In genomic region chr19:4843647-4843965, GRCh38 we compare ENCODE assay signal across 35 cellular contexts. TPM values are rescaled to one million over a fixed set of nuclear protein-coding genes. Genes with fewer than 3 reads are reported as not detected.
"Had no signal": no experiment of that assay in that cellular context is flagged by ENCODE, and none has a peak within 500 bp of the region (broad histone marks: within the 10 kb centered on the region; RNA-seq: fewer than 3 reads in every experiment).

No MANE protein-coding gene starts in this region.

- H2AFZ ChIP-seq: hepatocyte had no signal

- H3K36me3 ChIP-seq: uterus had no signal

- H3K27ac ChIP-seq: dorsolateral prefrontal cortex, epithelial cell of prostate, foreskin keratinocyte, left lung, neutrophil, upper lobe of right lung had no signal

- H3K27me3 ChIP-seq: dorsolateral prefrontal cortex, foreskin keratinocyte, gastroesophageal sphincter, heart left ventricle, hepatocyte, left lung, neutrophil, pancreas, suprapubic skin, transverse colon, upper lobe of right lung, uterus had no signal

- H3K4me1 ChIP-seq: foreskin keratinocyte, gastroesophageal sphincter, pancreas, upper lobe of right lung, uterus had no signal

- FAIRE-seq: kidney, pancreas had no signal

- H3K79me2 ChIP-seq: hepatocyte had no signal

- H3K4me2 ChIP-seq: hepatocyte, smooth muscle cell had no signal

- H3K9me3 ChIP-seq: gastroesophageal sphincter, heart left ventricle, left lung, mucosa of descending colon, neutrophil, pancreas, suprapubic skin, transverse colon, upper lobe of right lung, uterus had no signal

- H3K4me3 ChIP-seq: dorsolateral prefrontal cortex, gastroesophageal sphincter, heart left ventricle, hepatocyte, left lung, mucosa of descending colon, pancreas, smooth muscle cell, suprapubic skin, transverse colon, upper lobe of right lung, uterus had no signal

- ATAC-seq: esophagus mucosa; foreskin keratinocyte; gastroesophageal sphincter; heart left ventricle; left lung; mucosa of descending colon; natural killer cell treated with Interleukin-12 subunit alpha and Interleukin-12 subunit beta and Interleukin-15 and Interleukin-18, amount 100 ng/mL, for 72 hours; pancreas; sciatic nerve; stimulated activated naive CD8-positive, alpha-beta T cell treated with anti-CD3 and anti-CD28 coated beads, Interleukin-15, amount 100 ng/mL, for 72 hours; upper lobe of right lung had no signal

- DNase-seq: cortex of kidney; dorsolateral prefrontal cortex; effector CD4-positive, alpha-beta T cell; foreskin keratinocyte; heart left ventricle; kidney; left lung; mesenchymal stem cell; mucosa of descending colon; naive B cell; pancreas; retina; stimulated activated CD4-positive, alpha-beta T cell treated with anti-CD3 and anti-CD28 coated beads, Interleukin-12 subunit alpha, Interleukin-12 subunit beta, amount 100 ng/mL, for 4 hours; stimulated activated CD4-positive, alpha-beta T cell treated with anti-CD3 and anti-CD28 coated beads, Interleukin-1b, Interleukin-23, amount 100 ng/mL, for 48 hours; stimulated activated CD4-positive, alpha-beta T cell treated with anti-CD3 and anti-CD28 coated beads, Interleukin-4, amount 100 ng/mL, for 1 hour; stimulated activated CD8-positive, alpha-beta memory T cell treated with anti-CD3 and anti-CD28 coated beads, Interleukin-4, amount 100 ng/mL, for 48 hours; stimulated activated naive CD4-positive, alpha-beta T cell; stimulated activated naive CD8-positive, alpha-beta T cell treated with anti-CD3 and anti-CD28 coated beads, Interleukin-15, amount 100 ng/mL, for 72 hours; transverse colon; upper lobe of right lung; uterus had no signal

RNA-seq across cellular contexts. Expression of gene ARRDC5, which starts 59.1 kb away (rescaled TPM):
- total RNA-seq: esophagus mucosa, fibroblast of lung, foreskin keratinocyte, hepatocyte, lung microvascular endothelial cell, mesothelial cell of epicardium, neural crest cell, pulmonary artery endothelial cell, smooth muscle cell, upper lobe of right lung had no signal
